ENCODE assay signal across 9 cellular contexts in genomic region chr12:1804545-1805332, GRCh38. TPM values are rescaled to one million over a fixed set of nuclear protein-coding genes. Genes with fewer than 3 reads are reported as not detected.
A peak's percentile ranks its signal among the peaks of the same experiment; 100 is the strongest.
DNase-seq lines count a peak whose midpoint lies in the region; ATAC-seq and TF ChIP-seq lines count a peak whose summit lies in the region.
"Had no signal": no experiment of that assay in that cellular context is flagged by ENCODE, and none has a peak within 500 bp of the region (broad histone marks: within the 10 kb centered on the region; RNA-seq: fewer than 3 reads in every experiment).

No MANE protein-coding gene starts in this region.

- H3K27me3 Mint-ChIP-seq in Calu3 (ENCODE audit: unreplicated experiment) (peaks cover 32% of the 10 kb centered on the region), IgD-negative memory B cell (peaks cover 1% of the 10 kb centered on the region), nephron (ENCODE audit: low read depth) (peaks cover 5% of the 10 kb centered on the region)

- H3K4me1 Mint-ChIP-seq in Calu3 (ENCODE audit: low read depth, unreplicated experiment) (no peaks in the 10 kb centered on the region), IgD-negative memory B cell (peaks cover 11 to 17% (median 14%) of the 10 kb centered on the region in 3 donors), nephron (peaks cover 11% of the 10 kb centered on the region)

- BruUV-seq in Calu3 (replicated peaks; lab: Mats Ljungman, UMichigan): no TSS peak

- intact Hi-C loops in Calu3 (cut with micrococcal nuclease; ENCODE audit: unreplicated experiment): no loop called here

- CTCF ChIA-PET in Calu3 (lab: Charles Lee): no interaction called here

- H3K27ac Mint-ChIP-seq in Calu3 (ENCODE audit: unreplicated experiment) (no peak overlapping the region), IgD-negative memory B cell (peak overlapping the region in 1 of 3 donors; percentile 80), nephron (peak overlapping the region; percentile 0 to 75 (median 12))

- no peaks in the 10 kb centered on the region for H3K36me3 Mint-ChIP-seq in Calu3 (ENCODE audit: insufficient read depth, unreplicated experiment)
- H3K36me3 Mint-ChIP-seq in IgD-negative memory B cell: peaks cover 2% of the 10 kb centered on the region
- H3K36me3 Mint-ChIP-seq in nephron (ENCODE audit: low read depth): no peaks in the 10 kb centered on the region

- no peak for TF ChIP-seq CTCF in Calu3 (IDR thresholded peaks at IDR 0.05; ENCODE audit: unreplicated experiment)
- TF ChIP-seq CTCF in nephron (IDR thresholded peaks at IDR 0.05; ENCODE audit: unreplicated experiment in 3 of 3): no peak

- H3K9me3 Mint-ChIP-seq in Calu3 (ENCODE audit: low read depth, unreplicated experiment) (peaks cover 2% of the 10 kb centered on the region), IgD-negative memory B cell (peaks cover 1 to 4% (median 2%) of the 10 kb centered on the region in 3 donors), nephron (no peaks in the 10 kb centered on the region)

- peak; percentile 83 for ATAC-seq in GM21447 (IDR thresholded peaks at IDR 0.05; ENCODE audit: unreplicated experiment)
- peak; percentile 79 for ATAC-seq in esophagus mucosa

- no peak overlapping the region for H3K4me3 Mint-ChIP-seq in Calu3 (ENCODE audit: low read depth, unreplicated experiment)
- peak overlapping the region; percentile 4 to 54 (median 17) for H3K4me3 Mint-ChIP-seq in IgD-negative memory B cell
- peak overlapping the region in 1 of 3 experiments; percentile 40 for H3K4me3 Mint-ChIP-seq in nephron

- peak; percentile 85 for DNase-seq in Calu3
- DNase-seq in OCI-M1 (lab: John Stamatoyannopoulos, UW): peak; percentile 95
- DNase-seq in activated T-cell treated with anti-CD3 and anti-CD28 coated beads for 4 hours: peak; percentile 82
- DNase-seq in stimulated activated naive CD4-positive, alpha-beta T cell (lab: John Stamatoyannopoulos, UW): peak; percentile 67 to 83 (median 72)

RNA-seq across cellular contexts. Expression of gene LRTM2, which starts 15.6 kb away (rescaled TPM):
- total RNA-seq in Calu3 (2022) (not detected in 2 replicates), esophagus mucosa (not detected)
- polyA plus RNA-seq in IgD-negative memory B cell: not detected
- polyA plus RNA-seq: esophagus had no signal

Comparison
In these comparisons a context has a peak if more than half of its experiments do, and no peak if none do; other contexts are left out.
1. Peak in every context shown above with its lines: DNase-seq and ATAC-seq.